Comparison of ENCODE assay signal across 1 cellular context in genomic region chr6:101878554-101879276, GRCh38.
TF ChIP-seq lines count a peak whose summit lies in the region.

No MANE protein-coding gene starts in this region.

TF ChIP-seq in GM23338, 12 proteins besides CTCF, POLR2A, EP300 and RAD21 (continued from another document):
- TF ChIP-seq ZNF462 (CRISPR knock-in tag; IDR thresholded peaks at IDR 0.05) (no peak), STAT1 (IDR thresholded peaks at IDR 0.05; ENCODE audit: unreplicated experiment) (no peak), NANOG (IDR thresholded peaks at IDR 0.05; ENCODE audit: borderline replicate concordance) (no peak), REST (IDR thresholded peaks at IDR 0.05; ENCODE audit: unreplicated experiment) (no peak), ZNF331 (CRISPR knock-in tag; IDR thresholded peaks at IDR 0.05; ENCODE audit: low read depth) (no peak)
